In genomic region chr1:35537788-35538187, GRCh38 we compare ENCODE assay signal across 16 cellular contexts. TPM values are rescaled to one million over a fixed set of nuclear protein-coding genes. Genes with fewer than 3 reads are reported as not detected.
DNase-seq lines count a peak whose midpoint lies in the region; ATAC-seq, FAIRE-seq and TF ChIP-seq lines count a peak whose summit lies in the region.
"Had no signal": no experiment of that assay in that cellular context is flagged by ENCODE, and none has a peak within 500 bp of the region (broad histone marks: within the 10 kb centered on the region; RNA-seq: fewer than 3 reads in every experiment).

No MANE protein-coding gene starts in this region.

- H3K9ac ChIP-seq in IMR-90 (ENCODE audit: low read depth, low read length) = no peak overlapping the region
- peak overlapping the region; percentile 28 for H3K9ac ChIP-seq in GM12878 (ENCODE audit: control insufficient read depth, insufficient read depth, low read length)
- H3K9ac ChIP-seq in neural progenitor cell = no peak overlapping the region
- H3K9ac ChIP-seq in kidney (ENCODE audit: low read length in 2 of 2) = no peak overlapping the region

- no peak overlapping the region; the same call in 1 of the 2 replicates for H3K56ac ChIP-seq in IMR-90 (ENCODE audit: extremely low read depth, insufficient read depth, low read length)

- no peaks in the 10 kb centered on the region for H3K27me3 Mint-ChIP-seq in activated T-cell treated with anti-CD3 and anti-CD28 coated beads, Interleukin-2, amount 50 U/mL, for 24 hours
- H3K27me3 Mint-ChIP-seq in neural progenitor cell (ENCODE audit: insufficient read depth, low read depth) = no peaks in the 10 kb centered on the region
- H3K27me3 Mint-ChIP-seq: activated B cell treated with CpG ODN at 0.5 μM for 24 hours had no signal

- H4K5ac ChIP-seq in IMR-90 (ENCODE audit: low read depth, low read length) = no peak overlapping the region; the same call in 1 of the 2 replicates

- H4K91ac ChIP-seq in IMR-90 (ENCODE audit: insufficient read depth, low read depth, low read length) = no peak overlapping the region

- H3K36me3 ChIP-seq in IMR-90 (ENCODE audit: control insufficient read depth, insufficient read depth, low read length) = peaks cover 1% of the 10 kb centered on the region; the same call in 1 of the 2 replicates
- H3K36me3 ChIP-seq in GM12878 (ENCODE audit: control insufficient read depth in 2 of 2, insufficient read depth in 2 of 2, low read length in 1 of 2) = no peaks in the 10 kb centered on the region
- no peaks in the 10 kb centered on the region for H3K36me3 ChIP-seq in neural progenitor cell
- H3K36me3 ChIP-seq in transverse colon = no peaks in the 10 kb centered on the region
- peaks cover 0 to 2% of the 10 kb centered on the region in 2 donors for H3K36me3 ChIP-seq in kidney (ENCODE audit: control insufficient read depth in 1 of 2, insufficient read depth in 2 of 2, low read length in 2 of 2)
- H3K36me3 ChIP-seq: thyroid gland had no signal

- TF ChIP-seq POLR2A in IMR-90 (IDR thresholded peaks at IDR 0.05; ENCODE audit: low read depth, low read length) (no peak), GM12878 (IDR thresholded peaks at IDR 0.05; ENCODE audit: low read depth, low read length) (no peak), transverse colon (IDR thresholded peaks at IDR 0.05) (no peak)

- no TSS peak for BruUV-seq in IMR-90 (replicated peaks; lab: Mats Ljungman, UMichigan)
- no TSS peak for BruUV-seq in GM12878 (replicated peaks; lab: Mats Ljungman, UMichigan)

- POLR2A ChIA-PET in IMR-90 (lab: Charles Lee; ENCODE audit: unreplicated experiment) = interaction anchor here (0.6 kb wide), 1 partner anchor 678 kb away, joined by 3 read pairs; the partner anchor contains the start of gene SMIM12
- POLR2A ChIA-PET in GM12878 (lab: Charles Lee) = interaction anchor here (0.5 to 7.3 kb wide), 13 partner anchors 11 to 90 kb away, joined by 3 to 65 read pairs (median 6); partner anchors contain the start of genes KIAA0319L and NCDN

- peak overlapping the region; percentile 68 for H3K27ac Mint-ChIP-seq in activated T-cell treated with anti-CD3 and anti-CD28 coated beads, Interleukin-2, amount 50 U/mL, for 24 hours
- H3K27ac Mint-ChIP-seq in neural progenitor cell = no peak overlapping the region

- H3K36me3 Mint-ChIP-seq in activated T-cell treated with anti-CD3 and anti-CD28 coated beads, Interleukin-2, amount 50 U/mL, for 24 hours (ENCODE audit: low read depth) = peaks cover 44% of the 10 kb centered on the region
- H3K36me3 Mint-ChIP-seq in neural progenitor cell = peaks cover 13% of the 10 kb centered on the region

- no peak overlapping the region for H2AK9ac ChIP-seq in IMR-90 (replicated peaks; ENCODE audit: low read depth, low read length, poor library complexity)

- H3K14ac ChIP-seq in IMR-90 (replicated peaks; ENCODE audit: low read depth, low read length) = peak overlapping the region; percentile 61; the same call in 1 of the 2 replicates

- no peak for DNase-seq in activated T-cell treated with anti-CD3 and anti-CD28 coated beads, Interleukin-2, amount 50 U/mL, for 24 hours
- DNase-seq in activated T-cell treated with anti-CD3 and anti-CD28 coated beads, Interleukin-2, amount 50 U/mL, for 48 hours = no peak
- DNase-seq in IMR-90 (no peak), GM12878 (ENCODE audit: low read depth, low spot score) (no peak), neural progenitor cell (ENCODE audit: low spot score) (no peak), transverse colon (no peak), kidney (no peak), midbrain (lab: John Stamatoyannopoulos, UW) (no peak)
- DNase-seq: ACHN; activated B cell treated with CpG ODN at 0.5 μM for 24 hours; NCI-H187; PC-3; stimulated activated CD4-positive, alpha-beta T cell treated with anti-CD3 and anti-CD28 coated beads, Interleukin-1b, Interleukin-23, amount 100 ng/mL, for 48 hours; thyroid gland had no signal

- H3K79me1 ChIP-seq in IMR-90 (ENCODE audit: low read depth in 1 of 2, low read length in 2 of 2) = peaks cover 39 to 68% of the 10 kb centered on the region in 2 experiments

- peaks cover 24% of the 10 kb centered on the region for H3K9me1 ChIP-seq in IMR-90 (ENCODE audit: insufficient read depth, low read length)

- TF ChIP-seq CTCF in IMR-90 (conservative IDR thresholded peaks at IDR 0.05; ENCODE audit: low read depth, low read length) (no peak), GM12878 (IDR thresholded peaks at IDR 0.05 in 2 of 3, conservative IDR thresholded peaks at IDR 0.05 in 1 of 3; ENCODE audit: control insufficient read depth in 2 of 3, extremely low read depth in 1 of 3, insufficient read depth in 1 of 3, low read depth in 3 of 3, low read length in 3 of 3) (no peak), neural progenitor cell (IDR thresholded peaks at IDR 0.05) (no peak), transverse colon (IDR thresholded peaks at IDR 0.05) (no peak), kidney (IDR thresholded peaks at IDR 0.05; ENCODE audit: borderline replicate concordance, extremely low read depth, insufficient read depth) (no peak)

- H2BK15ac ChIP-seq in IMR-90 (ENCODE audit: low read depth, low read length) = no peak overlapping the region

- ATAC-seq in IMR-90 (ENCODE audit: low read depth) = no peak
- ATAC-seq in GM12878 = peak; percentile 7; the same call in 1 of the 3 replicates
- ATAC-seq: PC-3 had no signal

- H3K18ac ChIP-seq in IMR-90 (ENCODE audit: low read depth, low read length) = 0 out of 2 replicates have a peak overlapping the region, but pooled peaks have one; percentile 16

- 0 out of 2 replicates have a peak overlapping the region, but pooled peaks have one; percentile 38 for H3K23ac ChIP-seq in IMR-90 (ENCODE audit: low read depth, low read length)

- peak overlapping the region; percentile 15 for H3K4me3 Mint-ChIP-seq in activated T-cell treated with anti-CD3 and anti-CD28 coated beads, Interleukin-2, amount 50 U/mL, for 24 hours
- no peak overlapping the region for H3K4me3 Mint-ChIP-seq in neural progenitor cell
- H3K4me3 Mint-ChIP-seq: activated B cell treated with CpG ODN at 0.5 μM for 24 hours had no signal

- H2AFZ ChIP-seq in IMR-90 (replicated peaks; ENCODE audit: low read length, poor library complexity) = no peak overlapping the region
- H2AFZ ChIP-seq in GM12878 (ENCODE audit: control insufficient read depth, low read depth, low read length) = peak overlapping the region; percentile 8; the same call in 1 of the 2 replicates
- H2AFZ ChIP-seq in neural progenitor cell (replicated peaks) = no peak overlapping the region

- H3K9me3 ChIP-seq in IMR-90 (ENCODE audit: control insufficient read depth, insufficient read depth, low read length) (no peaks in the 10 kb centered on the region), GM12878 (replicated peaks; ENCODE audit: control insufficient read depth, insufficient read depth, low read length) (peaks cover 2% of the 10 kb centered on the region; the same call in 1 of the 3 replicates), neural progenitor cell (ENCODE audit: low read depth) (no peaks in the 10 kb centered on the region), transverse colon (no peaks in the 10 kb centered on the region), kidney (ENCODE audit: control insufficient read depth in 1 of 2, low read length in 2 of 2) (no peaks in the 10 kb centered on the region)
- H3K9me3 ChIP-seq: thyroid gland had no signal

- no peak for TF ChIP-seq EP300 in GM12878 (IDR thresholded peaks at IDR 0.05; ENCODE audit: borderline replicate concordance in 1 of 2, control insufficient read depth in 1 of 2, low read depth in 2 of 2, low read length in 2 of 2)
- no peak for TF ChIP-seq EP300 in transverse colon (IDR thresholded peaks at IDR 0.05; ENCODE audit: low read depth)

- no peak overlapping the region for H3K4me3 ChIP-seq in IMR-90 (ENCODE audit: insufficient read depth, low read depth, low read length)
- H3K4me3 ChIP-seq in GM12878 = peak overlapping the region; percentile 52
- no peak overlapping the region for H3K4me3 ChIP-seq in neural progenitor cell
- no peak overlapping the region for H3K4me3 ChIP-seq in transverse colon
- no peak overlapping the region for H3K4me3 ChIP-seq in kidney (ENCODE audit: low read length in 2 of 2)
- H3K4me3 ChIP-seq: thyroid gland had no signal

- intact Hi-C loops in IMR-90 (cut with micrococcal nuclease) (loop anchor here (2.0 kb wide), 1 partner anchor 83 kb away; no protein-coding TSS in a partner anchor), GM12878 (cut with micrococcal nuclease; ENCODE audit: unreplicated experiment) (loop anchor here (2.0 kb wide), 1 partner anchor 19 kb away; the partner anchor contains the start of genes KIAA0319L and NCDN), transverse colon (cut with DNase I; ENCODE audit: low total_unique reads) (no loop called here), kidney (cut with DNase I) (no loop called here)

- H3K27me3 ChIP-seq in IMR-90 (ENCODE audit: control insufficient read depth, insufficient read depth, low read length) = no peaks in the 10 kb centered on the region
- H3K27me3 ChIP-seq in GM12878 (replicated peaks in 1 of 2; ENCODE audit: control insufficient read depth in 2 of 2, insufficient read depth in 2 of 2, low read length in 1 of 2) = no peaks in the 10 kb centered on the region
- no peaks in the 10 kb centered on the region for H3K27me3 ChIP-seq in neural progenitor cell
- H3K27me3 ChIP-seq in transverse colon = no peaks in the 10 kb centered on the region
- H3K27me3 ChIP-seq: thyroid gland had no signal

- CTCF ChIA-PET in IMR-90 (lab: Yijun Ruan, JAX) = interaction anchor here (0.6 to 1.1 kb wide), 2 partner anchors 43 to 86 kb away, joined by 3 to 4 read pairs; no protein-coding TSS in a partner anchor
- CTCF ChIA-PET in GM12878 (lab: Yijun Ruan, JAX) = interaction anchor here (0.6 to 12.7 kb wide), 12 partner anchors 12 to 190 kb away, joined by 3 to 260 read pairs (median 8); partner anchors contain the start of genes KIAA0319L and NCDN

- peaks cover 21% of the 10 kb centered on the region; the same call in 1 of the 2 replicates for H4K20me1 ChIP-seq in IMR-90 (ENCODE audit: insufficient read depth, low read length)
- no peaks in the 10 kb centered on the region for H4K20me1 ChIP-seq in GM12878 (ENCODE audit: control insufficient read depth, insufficient read depth)
- peaks cover 24% of the 10 kb centered on the region for H4K20me1 ChIP-seq in neural progenitor cell (ENCODE audit: low read depth)

- peak overlapping the region in 1 of 2 experiments; percentile 53; a peak in 1 of 4 replicates for H4K8ac ChIP-seq in IMR-90 (ENCODE audit: low read depth in 2 of 2, low read length in 2 of 2)

- H3K4me2 ChIP-seq in IMR-90 (ENCODE audit: low read depth, low read length) = no peak overlapping the region
- peak overlapping the region; percentile 92 for H3K4me2 ChIP-seq in GM12878 (ENCODE audit: control insufficient read depth, insufficient read depth)
- H3K4me2 ChIP-seq in neural progenitor cell = peak overlapping the region; percentile 35

- no peaks in the 10 kb centered on the region for H3K9me3 Mint-ChIP-seq in activated T-cell treated with anti-CD3 and anti-CD28 coated beads, Interleukin-2, amount 50 U/mL, for 24 hours
- peaks cover 2% of the 10 kb centered on the region for H3K9me3 Mint-ChIP-seq in neural progenitor cell
- H3K9me3 Mint-ChIP-seq: activated B cell treated with CpG ODN at 0.5 μM for 24 hours had no signal

- H3K4me1 ChIP-seq in IMR-90 (ENCODE audit: control insufficient read depth, insufficient read depth, low read length) (peaks cover 25% of the 10 kb centered on the region), GM12878 (ENCODE audit: control insufficient read depth, insufficient read depth, low read length) (peaks cover 27% of the 10 kb centered on the region), neural progenitor cell (peaks cover 20% of the 10 kb centered on the region), transverse colon (peaks cover 10 to 45% (median 26%) of the 10 kb centered on the region in 4 donors), kidney (ENCODE audit: control insufficient read depth in 1 of 2, insufficient read depth in 1 of 2, low read depth in 1 of 2, low read length in 2 of 2) (peaks cover 10 to 23% of the 10 kb centered on the region in 2 donors)

- H3K4ac ChIP-seq in IMR-90 (ENCODE audit: low read depth, low read length) = no peak overlapping the region

- dilution Hi-C loops in IMR-90 (cut with HindIII; ENCODE audit: low sequenced_read_pairs, unreplicated experiment) = no loop called here

- peaks cover 84% of the 10 kb centered on the region for H3K4me1 Mint-ChIP-seq in activated T-cell treated with anti-CD3 and anti-CD28 coated beads, Interleukin-2, amount 50 U/mL, for 24 hours (ENCODE audit: low read depth)
- peaks cover 33% of the 10 kb centered on the region for H3K4me1 Mint-ChIP-seq in neural progenitor cell

- H2BK20ac ChIP-seq in IMR-90 (ENCODE audit: low read depth, low read length) = no peak overlapping the region

- RAD21 ChIA-PET in GM12878 (lab: Charles Lee; ENCODE audit: unreplicated experiment) = interaction anchor here (0.5 to 8.4 kb wide), 18 partner anchors 12 to 421 kb away, joined by 3 to 139 read pairs (median 4); partner anchors contain the start of genes KIAA0319L and NCDN

- TF ChIP-seq RAD21 in IMR-90 (IDR thresholded peaks at IDR 0.05; ENCODE audit: low read length) = no peak
- no peak for TF ChIP-seq RAD21 in GM12878 (IDR thresholded peaks at IDR 0.05; ENCODE audit: insufficient read depth, low read depth, low read length)

- no CpG with 5 or more reads among the region's 1 CpG for WGBS in IMR-90 (ENCODE audit: extremely low coverage in 2 of 2, insufficient read length in 1 of 2), 2 experiments
- WGBS in GM12878 (ENCODE audit: insufficient coverage, insufficient replicate concordance, low lambda C conversion rate, missing lambda C conversion rate) = 65% methylated on average over 1 of the region's 1 CpG
- WGBS in transverse colon (ENCODE audit: low coverage in 1 of 2), 2 donors = 87 to 100% methylated on average over 1 of the region's 1 CpG

- SMC1A ChIA-PET in GM12878 (lab: Charles Lee; ENCODE audit: uncharacterized antibody, unreplicated experiment) = interaction anchor here (0.7 to 8.8 kb wide), 12 partner anchors 12 to 336 kb away, joined by 3 to 254 read pairs (median 6); partner anchors contain the start of genes KIAA0319L and NCDN

- no peak for FAIRE-seq in GM12878 (lab: Jason Lieb, UNC)
- no peak for FAIRE-seq in kidney (lab: Jason Lieb, UNC)
- FAIRE-seq: astrocyte, G401.6 had no signal

- peaks cover 12% of the 10 kb centered on the region for H3F3A ChIP-seq in neural progenitor cell (ENCODE audit: low read depth)

- peak overlapping the region; percentile 43; the same call in 1 of the 2 replicates for H2AK5ac ChIP-seq in IMR-90 (ENCODE audit: low read depth, low read length)

- H3K27ac ChIP-seq in IMR-90 (ENCODE audit: insufficient read depth, low read length) = no peak overlapping the region
- peak overlapping the region; percentile 87 for H3K27ac ChIP-seq in GM12878 (ENCODE audit: control insufficient read depth, insufficient read depth)
- H3K27ac ChIP-seq in neural progenitor cell = peak overlapping the region; percentile 16
- no peak overlapping the region for H3K27ac ChIP-seq in transverse colon
- no peak overlapping the region for H3K27ac ChIP-seq in kidney (ENCODE audit: low read depth in 2 of 2, low read length in 2 of 2)
- H3K27ac ChIP-seq: thyroid gland had no signal

- in situ Hi-C loops in IMR-90 (cut with MboI; ENCODE audit: low sequenced_read_pairs) (no loop called here), GM12878 (cut with MboI) (no loop called here), transverse colon (cut with MboI; ENCODE audit: low pct_ligation_motif_present in 1 of 4, low pct_unique_long_range_greater_than_20kb in 1 of 4, low sequenced_read_pairs in 3 of 4) (no loop called here)

- no peak overlapping the region for H2BK5ac ChIP-seq in IMR-90 (ENCODE audit: low read depth, low read length, poor library complexity, severe bottlenecking)

- H3K79me2 ChIP-seq in GM12878 (ENCODE audit: control insufficient read depth, insufficient read depth, low read length) = peaks cover 56% of the 10 kb centered on the region
- peaks cover 91% of the 10 kb centered on the region for H3K79me2 ChIP-seq in neural progenitor cell (ENCODE audit: low read depth)

- H2BK120ac ChIP-seq in IMR-90 (ENCODE audit: low read depth, low read length) = 0 out of 2 replicates have a peak overlapping the region, but pooled peaks have one; percentile 4

RNA-seq across cellular contexts. Expression of gene KIAA0319L, which starts 19.4 kb away (rescaled TPM):
- total RNA-seq in IMR-90 (2012; rRNA removed) (38.0 and 49.8 TPM in 2 replicates), GM12878 (2014; rRNA removed) (22.6 and 24.3 TPM in 2 replicates), GM12878 (2014; rRNA removed; fragmentation: Illumina TruSeq; extraction: Trizol) (20.7 and 22.1 TPM in 2 replicates), GM12878 (2021) (26.9 and 30.3 TPM in 2 replicates), neural progenitor cell (ENCODE audit: low replicate concordance) (58.2 and 58.3 TPM in 2 replicates), transverse colon (100 to 1,000 TPM in 2 of 4 donors, 10 to 100 TPM in 2; 91.7 to 112 (median 97.6) TPM), kidney (73.0 TPM)
- polyA plus RNA-seq in IMR-90 (2012; rRNA removed) (33.9 and 38.0 TPM in 2 replicates), GM12878 (2011; rRNA removed) (57.8 and 63.2 TPM in 2 replicates), GM12878 (2014; fragmentation: Illumina TruSeq; extraction: Trizol) (26.7 and 35.3 TPM in 2 replicates), GM12878 (2014; fragmentation: Nextera tagmentation; extraction: Ambion mirVana) (1 to 10 TPM; 2.6 to 5.9 TPM), GM12878 (2014; rRNA removed) (23.6 and 26.1 TPM in 2 replicates), GM12878 (2016; fragmentation: Nextera tagmentation; extraction: Ambion mirVana) (10 to 100 TPM; 24.7 to 26.5 TPM), kidney (ENCODE audit: insufficient read depth, low read depth, low replicate concordance) (30.3 TPM)
- 19.3 and 25.5 TPM in 2 replicates for polyA plus RNA-seq in IMR-90 (2012; cell fraction: cytosol; rRNA removed)
- polyA plus RNA-seq in IMR-90 (2012; cell fraction: nucleus; rRNA removed; ENCODE audit: low replicate concordance) = 41.2 and 65.5 TPM in 2 replicates
- total RNA-seq in GM12878 (2013; cell fraction: nucleolus; rRNA removed) = 303 and 335 TPM in 2 replicates
- polyA plus RNA-seq in GM12878 (2011; ENCODE audit: low read depth) = 34.7 TPM
- polyA plus RNA-seq in GM12878 (2011; cell fraction: cytosol; rRNA removed) = 48.5 and 52.4 TPM in 2 replicates
- 87.3 and 100 TPM in 2 replicates for polyA plus RNA-seq in GM12878 (2011; cell fraction: nucleus; rRNA removed)
- polyA plus RNA-seq in GM12878 (2012) = 27.1 and 32.7 TPM in 2 replicates
- polyA minus RNA-seq in GM12878 (2011; rRNA and poly(A)+ RNA removed) = 90.8 and 95.8 TPM in 2 replicates
- polyA minus RNA-seq in GM12878 (2011; cell fraction: cytosol; rRNA and poly(A)+ RNA removed) = 14.3 and 21.3 TPM in 2 replicates
- 82.8 and 101 TPM in 2 replicates for polyA minus RNA-seq in GM12878 (2011; cell fraction: nucleus; rRNA and poly(A)+ RNA removed)

RNA-seq across cellular contexts. Expression of gene NCDN, which starts 19.8 kb away (rescaled TPM):
- 9.7 and 10.0 TPM in 2 replicates for total RNA-seq in IMR-90 (2012; rRNA removed)
- 38.8 and 39.0 TPM in 2 replicates for polyA plus RNA-seq in IMR-90 (2012; rRNA removed)
- polyA plus RNA-seq in IMR-90 (2012; cell fraction: cytosol; rRNA removed) = 27.5 and 45.0 TPM in 2 replicates
- polyA plus RNA-seq in IMR-90 (2012; cell fraction: nucleus; rRNA removed; ENCODE audit: low replicate concordance) = 25.5 and 57.7 TPM in 2 replicates
- 16.7 and 20.9 TPM in 2 replicates for total RNA-seq in GM12878 (2013; cell fraction: nucleolus; rRNA removed)
- total RNA-seq in GM12878 (2014; rRNA removed) = 11.2 and 14.8 TPM in 2 replicates
- total RNA-seq in GM12878 (2014; rRNA removed; fragmentation: Illumina TruSeq; extraction: Trizol) = 5.3 and 6.0 TPM in 2 replicates
- total RNA-seq in GM12878 (2021) = 22.2 and 25.5 TPM in 2 replicates
- polyA plus RNA-seq in GM12878 (2011; ENCODE audit: low read depth) = 5.6 TPM
- polyA plus RNA-seq in GM12878 (2011; rRNA removed) = 1.9 and 5.4 TPM in 2 replicates
- 8.4 and 8.9 TPM in 2 replicates for polyA plus RNA-seq in GM12878 (2011; cell fraction: cytosol; rRNA removed)
- 20.0 and 25.2 TPM in 2 replicates for polyA plus RNA-seq in GM12878 (2011; cell fraction: nucleus; rRNA removed)
- polyA plus RNA-seq in GM12878 (2012) = 13.0 and 13.5 TPM in 2 replicates
- polyA plus RNA-seq in GM12878 (2014; fragmentation: Illumina TruSeq; extraction: Trizol) = 3.3 and 7.0 TPM in 2 replicates
- polyA plus RNA-seq in GM12878 (2014; fragmentation: Nextera tagmentation; extraction: Ambion mirVana) = 1 to 10 TPM; 1.8 to 2.0 TPM
- 17.0 and 21.0 TPM in 2 replicates for polyA plus RNA-seq in GM12878 (2014; rRNA removed)
- polyA plus RNA-seq in GM12878 (2016; fragmentation: Nextera tagmentation; extraction: Ambion mirVana) = 10 to 100 TPM; 23.5 to 24.6 TPM
- polyA minus RNA-seq in GM12878 (2011; rRNA and poly(A)+ RNA removed) = 5.9 and 6.7 TPM in 2 replicates
- 4.0 and 8.7 TPM in 2 replicates for polyA minus RNA-seq in GM12878 (2011; cell fraction: cytosol; rRNA and poly(A)+ RNA removed)
- 9.8 and 12.9 TPM in 2 replicates for polyA minus RNA-seq in GM12878 (2011; cell fraction: nucleus; rRNA and poly(A)+ RNA removed)
- 5.8 and 19.2 TPM in 2 replicates for total RNA-seq in neural progenitor cell (ENCODE audit: low replicate concordance)
- total RNA-seq in transverse colon = 10 to 100 TPM in 1 of 4 donors, 1 to 10 TPM in 3; 6.7 to 11.3 (median 9.5) TPM
- total RNA-seq in kidney = 22.4 TPM
- polyA plus RNA-seq in kidney (ENCODE audit: insufficient read depth, low read depth, low replicate concordance) = 14.3 TPM

RNA-seq across cellular contexts. Expression of gene TFAP2E, which starts 35.3 kb away (rescaled TPM):
- under 0.01 TPM in 2 replicates for total RNA-seq in IMR-90 (2012; rRNA removed)
- polyA plus RNA-seq in IMR-90 (2012; rRNA removed) = 0.09 and 0.19 TPM in 2 replicates
- polyA plus RNA-seq in IMR-90 (2012; cell fraction: cytosol; rRNA removed) = 0.15 TPM in 1 of 2 replicates, not detected in the other
- polyA plus RNA-seq in IMR-90 (2012; cell fraction: nucleus; rRNA removed; ENCODE audit: low replicate concordance) = 1.3 and 2.0 TPM in 2 replicates
- total RNA-seq in GM12878 (2013; cell fraction: nucleolus; rRNA removed) = 0.61 TPM in 1 of 2 replicates, not detected in the other
- total RNA-seq in GM12878 (2014; rRNA removed) = 0.34 and 0.76 TPM in 2 replicates
- 0.27 and 0.60 TPM in 2 replicates for total RNA-seq in GM12878 (2014; rRNA removed; fragmentation: Illumina TruSeq; extraction: Trizol)
- total RNA-seq in GM12878 (2021) = 0.85 and 0.93 TPM in 2 replicates
- polyA plus RNA-seq in GM12878 (2011; ENCODE audit: low read depth) = 0.21 TPM
- polyA plus RNA-seq in GM12878 (2011; rRNA removed) = 0.10 TPM in 1 of 2 replicates, not detected in the other
- 0.03 TPM in 1 of 2 replicates, not detected in the other for polyA plus RNA-seq in GM12878 (2011; cell fraction: cytosol; rRNA removed)
- 0.45 and 0.54 TPM in 2 replicates for polyA plus RNA-seq in GM12878 (2011; cell fraction: nucleus; rRNA removed)
- 0.36 and 0.60 TPM in 2 replicates for polyA plus RNA-seq in GM12878 (2012)
- 0.52 and 0.71 TPM in 2 replicates for polyA plus RNA-seq in GM12878 (2014; fragmentation: Illumina TruSeq; extraction: Trizol)
- polyA plus RNA-seq in GM12878 (2014; fragmentation: Nextera tagmentation; extraction: Ambion mirVana) = under 1 TPM; 0.22 to 0.52 TPM
- polyA plus RNA-seq in GM12878 (2014; rRNA removed) = 1.1 and 1.4 TPM in 2 replicates
- polyA plus RNA-seq in GM12878 (2016; fragmentation: Nextera tagmentation; extraction: Ambion mirVana) = 1 to 10 TPM in 1 of 2 experiments, under 1 TPM in 1; 0.24 to 1.0 TPM
- polyA minus RNA-seq in GM12878 (2011; rRNA and poly(A)+ RNA removed) = not detected in 2 replicates
- not detected in 2 replicates for polyA minus RNA-seq in GM12878 (2011; cell fraction: cytosol; rRNA and poly(A)+ RNA removed)
- polyA minus RNA-seq in GM12878 (2011; cell fraction: nucleus; rRNA and poly(A)+ RNA removed) = not detected in 2 replicates
- not detected in 2 replicates for total RNA-seq in neural progenitor cell (ENCODE audit: low replicate concordance)
- 1 to 10 TPM in 1 of 4 donors, under 1 TPM in 1, not detected in 2; 0.27 to 1.4 TPM for total RNA-seq in transverse colon
- total RNA-seq in kidney = 1.0 TPM
- 0.28 TPM for polyA plus RNA-seq in kidney (ENCODE audit: insufficient read depth, low read depth, low replicate concordance)

Comparison
In these comparisons a context has a peak if more than half of its experiments do, and no peak if none do; other contexts are left out.
1. H3K27ac ChIP-seq: peak in GM12878 (single experiment) and neural progenitor cell (single experiment); none in IMR-90 (single experiment), transverse colon (0 of 4) and kidney (0 of 2).
2. intact Hi-C loops: an anchor here in IMR-90 (2.0 kb wide) and GM12878 (2.0 kb wide); none called in transverse colon and kidney.